ENCODE assay signal across 8 cellular contexts in genomic region chr3:195260286-195260905, GRCh38. TPM values are rescaled to one million over a fixed set of nuclear protein-coding genes. Genes with fewer than 3 reads are reported as not detected.
DNase-seq lines count a peak whose midpoint lies in the region; ATAC-seq, FAIRE-seq and TF ChIP-seq lines count a peak whose summit lies in the region.

No MANE protein-coding gene starts in this region.

- H3K4me3 Mint-ChIP-seq in astrocyte (ENCODE audit: unreplicated experiment): peak overlapping the region; percentile 76
- peak overlapping the region; percentile 79 to 82 (median 82) for H3K4me3 Mint-ChIP-seq in immature natural killer cell

- H3K9ac ChIP-seq in astrocyte (ENCODE audit: low read length): peak overlapping the region; percentile 83

- peak; percentile 1 for ATAC-seq in HG02852 (IDR thresholded peaks at IDR 0.05; ENCODE audit: unreplicated experiment)

- peaks cover 17% of the 10 kb centered on the region for H4K20me1 ChIP-seq in astrocyte (ENCODE audit: insufficient read depth, low read length)

- peak overlapping the region; percentile 12 for H3K27ac ChIP-seq in astrocyte (ENCODE audit: low read depth, low read length)

- H3K4me1 Mint-ChIP-seq in astrocyte (ENCODE audit: low read depth, unreplicated experiment) (peaks cover 2% of the 10 kb centered on the region), immature natural killer cell (peaks cover 16 to 23% of the 10 kb centered on the region in 2 donors)

- no peak for TF ChIP-seq CTCF in astrocyte (IDR thresholded peaks at IDR 0.05; ENCODE audit: insufficient read depth, low read depth, low read length)

- H3K27me3 ChIP-seq in astrocyte (ENCODE audit: insufficient read depth, low read length): no peaks in the 10 kb centered on the region

- peak overlapping the region; percentile 100 for H3K4me2 ChIP-seq in astrocyte (ENCODE audit: low read length)

- H3K27me3 Mint-ChIP-seq in astrocyte (ENCODE audit: low read depth, unreplicated experiment): no peaks in the 10 kb centered on the region
- peaks cover 6 to 10% (median 8%) of the 10 kb centered on the region in 3 donors for H3K27me3 Mint-ChIP-seq in immature natural killer cell (ENCODE audit: low read depth in 3 of 3)

- H3K4me3 ChIP-seq in astrocyte (ENCODE audit: insufficient read depth, low read depth, low read length): peak overlapping the region; percentile 76

- no peaks in the 10 kb centered on the region for H3K9me3 Mint-ChIP-seq in astrocyte (ENCODE audit: unreplicated experiment)
- H3K9me3 Mint-ChIP-seq in immature natural killer cell: no peaks in the 10 kb centered on the region

- H3K27ac Mint-ChIP-seq in astrocyte (ENCODE audit: unreplicated experiment): no peak overlapping the region
- H3K27ac Mint-ChIP-seq in immature natural killer cell: peak overlapping the region; percentile 74 to 90 (median 85)

- peaks cover 20% of the 10 kb centered on the region for H3K4me1 ChIP-seq in astrocyte (ENCODE audit: insufficient read depth, low read length)

- H3K79me2 ChIP-seq in astrocyte (ENCODE audit: insufficient read depth, low read length): peaks cover 64% of the 10 kb centered on the region

- H3K9me3 ChIP-seq in astrocyte (ENCODE audit: insufficient read depth, low read depth, low read length): no peaks in the 10 kb centered on the region

- no peaks in the 10 kb centered on the region for H3K36me3 ChIP-seq in astrocyte (ENCODE audit: insufficient read depth, low read length)

- no peak for FAIRE-seq in astrocyte (lab: Jason Lieb, UNC)

- H3K36me3 Mint-ChIP-seq in astrocyte (ENCODE audit: low read depth, unreplicated experiment) (peaks cover 2% of the 10 kb centered on the region), immature natural killer cell (peaks cover 0 to 3% (median 0%) of the 10 kb centered on the region in 3 donors)

- DNase-seq in NCI-H524 (lab: John Stamatoyannopoulos, UW) (peak; percentile 65 to 80), NCI-H524 treated with DMSO at 0.1 percent for 48 hours (lab: John Stamatoyannopoulos, UW) (no peak), NCI-H69 (lab: John Stamatoyannopoulos, UW) (peak; percentile 56), astrocyte (ENCODE audit: low read depth) (no peak), immature natural killer cell (no peak)
- peak; percentile 7 for DNase-seq in stimulated activated CD8-positive, alpha-beta memory T cell treated with anti-CD3 and anti-CD28 coated beads, Interleukin-12 subunit alpha, Interleukin-12 subunit beta, amount 100 ng/mL, for 1 hour (ENCODE audit: low read depth)
- no peak for DNase-seq in stimulated activated CD4-positive, alpha-beta T cell treated with anti-CD3 and anti-CD28 coated beads, Interleukin-4, amount 100 ng/mL, for 4 hours

- peak overlapping the region; percentile 91 for H2AFZ ChIP-seq in astrocyte (ENCODE audit: low read depth, low read length)

RNA-seq across cellular contexts. Expression of gene XXYLT1, which starts 10.6 kb away (rescaled TPM):
- total RNA-seq in astrocyte: 26.2 and 28.5 TPM in 2 replicates
- polyA plus RNA-seq in immature natural killer cell: 10 to 100 TPM in 1 of 3 donors, 1 to 10 TPM in 2; 5.3 to 15.7 (median 5.6) TPM

Comparison
In these comparisons a context has a peak if more than half of its experiments do, and no peak if none do; other contexts are left out.
1. DNase-seq: peak in NCI-H524 (2 of 2), NCI-H69 (single experiment) and stimulated activated CD8-positive, alpha-beta memory T cell treated with anti-CD3 and anti-CD28 coated beads, Interleukin-12 subunit alpha, Interleukin-12 subunit beta, amount 100 ng/mL, for 1 hour (single experiment); none in NCI-H524 treated with DMSO at 0.1 percent for 48 hours (single experiment), astrocyte (single experiment), immature natural killer cell (0 of 3) and stimulated activated CD4-positive, alpha-beta T cell treated with anti-CD3 and anti-CD28 coated beads, Interleukin-4, amount 100 ng/mL, for 4 hours (0 of 2).